Comparison of ENCODE assay signal across 11 cellular contexts in the genomic region with DNA sequence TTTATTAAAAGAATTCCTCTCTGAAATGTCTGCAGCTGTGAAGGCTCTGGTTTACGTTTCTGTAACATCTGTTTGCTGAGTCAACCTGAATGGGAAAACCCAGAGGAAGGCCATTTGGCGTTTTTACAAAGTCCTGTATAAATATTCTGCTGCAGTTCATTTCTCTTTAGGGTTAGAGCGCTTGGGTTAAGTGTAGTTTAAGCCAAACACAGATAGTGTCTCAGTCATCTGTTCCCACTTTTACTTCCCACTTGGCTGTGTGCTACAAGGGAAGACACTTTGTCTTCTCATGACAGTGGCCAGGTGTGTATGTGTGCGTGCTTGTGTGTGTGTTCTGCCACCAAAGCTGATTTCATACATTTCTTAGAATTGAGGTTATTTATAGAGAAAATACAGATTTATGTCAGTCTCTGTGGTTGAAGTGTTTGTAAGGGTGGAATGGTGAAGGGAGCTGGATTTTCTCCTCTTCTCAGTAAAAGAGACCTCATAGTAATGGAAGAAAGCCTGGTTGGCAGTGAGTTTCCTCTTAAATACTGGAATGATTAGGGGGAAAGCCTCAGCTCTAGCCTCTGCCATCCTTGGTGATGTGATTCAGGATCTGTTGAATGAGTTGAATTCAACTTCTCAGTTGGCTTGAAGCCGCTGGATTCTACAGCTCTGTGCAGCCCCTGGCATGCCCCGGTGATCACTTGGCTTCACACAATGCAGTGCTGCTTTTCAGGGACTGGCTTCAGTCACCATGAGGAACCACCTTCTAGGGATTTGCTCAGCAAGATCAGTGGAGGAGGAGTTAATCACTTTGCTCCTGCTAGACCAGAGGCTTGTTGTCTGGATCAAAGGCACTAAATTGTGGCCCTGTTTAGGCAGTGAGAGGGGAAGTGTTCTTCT. TPM values are rescaled to one million over a fixed set of nuclear protein-coding genes. Genes with fewer than 3 reads are reported as not detected.
DNase-seq lines count a peak whose midpoint lies in the region; ATAC-seq and TF ChIP-seq lines count a peak whose summit lies in the region.
"Had no signal": no experiment of that assay in that cellular context is flagged by ENCODE, and none has a peak within 500 bp of the region (broad histone marks: within the 10 kb centered on the region; RNA-seq: fewer than 3 reads in every experiment).

No MANE protein-coding gene starts in this region.

- H3K9me3 Mint-ChIP-seq in GM23338: 0 out of 3 replicates have a peak, but pooled peaks cover 2% of the 10 kb centered on the region

- H3K27ac ChIP-seq in GM23338 (ENCODE audit: low read depth) (peak overlapping the region; percentile 89), brain microvascular endothelial cell (peak overlapping the region; percentile 43), mesodermal cell (ENCODE audit: low read depth, low read length, severe bottlenecking) (peak overlapping the region; percentile 36)
- H3K27ac ChIP-seq: PC-9 had no signal

- peaks cover 95% of the 10 kb centered on the region for H3K79me2 ChIP-seq in GM23338 (replicated peaks; ENCODE audit: insufficient read depth)

- H3K4me1 Mint-ChIP-seq in GM23338: peaks cover 68% of the 10 kb centered on the region

- peaks cover 100% of the 10 kb centered on the region for H3K36me3 Mint-ChIP-seq in GM23338 (ENCODE audit: low read depth)

- H3K4me3 Mint-ChIP-seq in GM23338: no peak overlapping the region

- H3K27me3 ChIP-seq in GM23338 (ENCODE audit: insufficient read depth) (no peaks in the 10 kb centered on the region), brain microvascular endothelial cell (replicated peaks) (no peaks in the 10 kb centered on the region)

- peak overlapping the region; percentile 82 for H3K27ac Mint-ChIP-seq in GM23338

- H3K4me3 ChIP-seq in GM23338: no peak overlapping the region
- H3K4me3 ChIP-seq in brain microvascular endothelial cell (ENCODE audit: low read depth, low read length): no peak overlapping the region
- H3K4me3 ChIP-seq in mesodermal cell (ENCODE audit: extremely low read depth, insufficient read depth, low read length, poor library complexity, severe bottlenecking): no peak overlapping the region
- H3K4me3 ChIP-seq: PC-9 had no signal

- TF ChIP-seq CTCF in AG09319 (IDR thresholded peaks at IDR 0.05; ENCODE audit: low read depth, low read length) (no peak), GM23338 (conservative IDR thresholded peaks at IDR 0.05; ENCODE audit: low read depth in 2 of 2) (no peak), brain microvascular endothelial cell (IDR thresholded peaks at IDR 0.05; ENCODE audit: low read depth, low read length, missing control alignments) (no peak)

- H3K4me2 ChIP-seq in GM23338: no peak overlapping the region
- H3K4me2 ChIP-seq: PC-9 had no signal

- H3K36me3 ChIP-seq in GM23338 (ENCODE audit: insufficient read depth): peaks cover 94% of the 10 kb centered on the region
- peaks cover 59% of the 10 kb centered on the region for H3K36me3 ChIP-seq in brain microvascular endothelial cell (replicated peaks)
- H3K36me3 ChIP-seq in mesodermal cell (ENCODE audit: control insufficient read depth, insufficient read depth, low read length): peaks cover 90% of the 10 kb centered on the region

- ATAC-seq in GM23338: no peak
- no peak for ATAC-seq in HG02763 (IDR thresholded peaks at IDR 0.05; ENCODE audit: unreplicated experiment)

- H3K27me3 Mint-ChIP-seq in GM23338 (ENCODE audit: insufficient read depth, low read depth, poor library complexity): peaks cover 41% of the 10 kb centered on the region

- no peaks in the 10 kb centered on the region for H3K9me2 ChIP-seq in GM23338 (ENCODE audit: insufficient read depth)

- H3K4me1 ChIP-seq in GM23338 (ENCODE audit: insufficient read depth) (peaks cover 26% of the 10 kb centered on the region), mesodermal cell (ENCODE audit: control insufficient read depth, insufficient read depth, low read length, poor library complexity, severe bottlenecking) (peaks cover 13% of the 10 kb centered on the region)

- WGBS in mesodermal cell (ENCODE audit: insufficient coverage in 2 of 2), 2 experiments: 86 to 98% methylated on average over 5 of the region's 6 CpGs

- in situ Hi-C loops in brain microvascular endothelial cell (cut with HindIII; ENCODE audit: low pct_ligation_motif_present, low sequenced_read_pairs): no loop called here

- peaks cover 88% of the 10 kb centered on the region for H3F3A ChIP-seq in GM23338 (replicated peaks; ENCODE audit: low read depth)

- H3K9me3 ChIP-seq in mesodermal cell (ENCODE audit: control insufficient read depth, low read length): no peaks in the 10 kb centered on the region

- DNase-seq in AG09319 (ENCODE audit: extremely low read depth, low read depth) (peak; percentile 49), GM23338 (ENCODE audit: low spot score) (no peak), brain microvascular endothelial cell (no peak)
- DNase-seq in activated CD8-positive, alpha-beta memory T cell treated with anti-CD3 and anti-CD28 coated beads, Interleukin-2, amount 50 U/mL, for 4 hours: no peak
- DNase-seq in stimulated activated CD4-positive, alpha-beta T cell treated with anti-CD3 and anti-CD28 coated beads, Interleukin-4, amount 100 ng/mL, for 24 hours: no peak
- DNase-seq in stimulated activated CD4-positive, alpha-beta T cell treated with anti-CD3 and anti-CD28 coated beads, Interleukin-4, amount 100 ng/mL, for 4 hours: no peak
- DNase-seq: NCI-H2081, occipital lobe, PC-9 had no signal

- peaks cover 87% of the 10 kb centered on the region for H4K20me1 ChIP-seq in GM23338 (replicated peaks; ENCODE audit: insufficient read depth)

- H2AFZ ChIP-seq in GM23338: no peak overlapping the region
- H2AFZ ChIP-seq: PC-9 had no signal

TF ChIP-seq in GM23338, 12 proteins besides CTCF, POLR2A, EP300 and RAD21 (continues in another document):
- no peak for TF ChIP-seq ZNF331 (CRISPR knock-in tag; IDR thresholded peaks at IDR 0.05; ENCODE audit: low read depth)
- peak; percentile 46; the same call in 1 of the 2 replicates for TF ChIP-seq POLR2AphosphoS5 (IDR thresholded peaks at IDR 0.05; ENCODE audit: low read depth)
- TF ChIP-seq, protein P1, sequence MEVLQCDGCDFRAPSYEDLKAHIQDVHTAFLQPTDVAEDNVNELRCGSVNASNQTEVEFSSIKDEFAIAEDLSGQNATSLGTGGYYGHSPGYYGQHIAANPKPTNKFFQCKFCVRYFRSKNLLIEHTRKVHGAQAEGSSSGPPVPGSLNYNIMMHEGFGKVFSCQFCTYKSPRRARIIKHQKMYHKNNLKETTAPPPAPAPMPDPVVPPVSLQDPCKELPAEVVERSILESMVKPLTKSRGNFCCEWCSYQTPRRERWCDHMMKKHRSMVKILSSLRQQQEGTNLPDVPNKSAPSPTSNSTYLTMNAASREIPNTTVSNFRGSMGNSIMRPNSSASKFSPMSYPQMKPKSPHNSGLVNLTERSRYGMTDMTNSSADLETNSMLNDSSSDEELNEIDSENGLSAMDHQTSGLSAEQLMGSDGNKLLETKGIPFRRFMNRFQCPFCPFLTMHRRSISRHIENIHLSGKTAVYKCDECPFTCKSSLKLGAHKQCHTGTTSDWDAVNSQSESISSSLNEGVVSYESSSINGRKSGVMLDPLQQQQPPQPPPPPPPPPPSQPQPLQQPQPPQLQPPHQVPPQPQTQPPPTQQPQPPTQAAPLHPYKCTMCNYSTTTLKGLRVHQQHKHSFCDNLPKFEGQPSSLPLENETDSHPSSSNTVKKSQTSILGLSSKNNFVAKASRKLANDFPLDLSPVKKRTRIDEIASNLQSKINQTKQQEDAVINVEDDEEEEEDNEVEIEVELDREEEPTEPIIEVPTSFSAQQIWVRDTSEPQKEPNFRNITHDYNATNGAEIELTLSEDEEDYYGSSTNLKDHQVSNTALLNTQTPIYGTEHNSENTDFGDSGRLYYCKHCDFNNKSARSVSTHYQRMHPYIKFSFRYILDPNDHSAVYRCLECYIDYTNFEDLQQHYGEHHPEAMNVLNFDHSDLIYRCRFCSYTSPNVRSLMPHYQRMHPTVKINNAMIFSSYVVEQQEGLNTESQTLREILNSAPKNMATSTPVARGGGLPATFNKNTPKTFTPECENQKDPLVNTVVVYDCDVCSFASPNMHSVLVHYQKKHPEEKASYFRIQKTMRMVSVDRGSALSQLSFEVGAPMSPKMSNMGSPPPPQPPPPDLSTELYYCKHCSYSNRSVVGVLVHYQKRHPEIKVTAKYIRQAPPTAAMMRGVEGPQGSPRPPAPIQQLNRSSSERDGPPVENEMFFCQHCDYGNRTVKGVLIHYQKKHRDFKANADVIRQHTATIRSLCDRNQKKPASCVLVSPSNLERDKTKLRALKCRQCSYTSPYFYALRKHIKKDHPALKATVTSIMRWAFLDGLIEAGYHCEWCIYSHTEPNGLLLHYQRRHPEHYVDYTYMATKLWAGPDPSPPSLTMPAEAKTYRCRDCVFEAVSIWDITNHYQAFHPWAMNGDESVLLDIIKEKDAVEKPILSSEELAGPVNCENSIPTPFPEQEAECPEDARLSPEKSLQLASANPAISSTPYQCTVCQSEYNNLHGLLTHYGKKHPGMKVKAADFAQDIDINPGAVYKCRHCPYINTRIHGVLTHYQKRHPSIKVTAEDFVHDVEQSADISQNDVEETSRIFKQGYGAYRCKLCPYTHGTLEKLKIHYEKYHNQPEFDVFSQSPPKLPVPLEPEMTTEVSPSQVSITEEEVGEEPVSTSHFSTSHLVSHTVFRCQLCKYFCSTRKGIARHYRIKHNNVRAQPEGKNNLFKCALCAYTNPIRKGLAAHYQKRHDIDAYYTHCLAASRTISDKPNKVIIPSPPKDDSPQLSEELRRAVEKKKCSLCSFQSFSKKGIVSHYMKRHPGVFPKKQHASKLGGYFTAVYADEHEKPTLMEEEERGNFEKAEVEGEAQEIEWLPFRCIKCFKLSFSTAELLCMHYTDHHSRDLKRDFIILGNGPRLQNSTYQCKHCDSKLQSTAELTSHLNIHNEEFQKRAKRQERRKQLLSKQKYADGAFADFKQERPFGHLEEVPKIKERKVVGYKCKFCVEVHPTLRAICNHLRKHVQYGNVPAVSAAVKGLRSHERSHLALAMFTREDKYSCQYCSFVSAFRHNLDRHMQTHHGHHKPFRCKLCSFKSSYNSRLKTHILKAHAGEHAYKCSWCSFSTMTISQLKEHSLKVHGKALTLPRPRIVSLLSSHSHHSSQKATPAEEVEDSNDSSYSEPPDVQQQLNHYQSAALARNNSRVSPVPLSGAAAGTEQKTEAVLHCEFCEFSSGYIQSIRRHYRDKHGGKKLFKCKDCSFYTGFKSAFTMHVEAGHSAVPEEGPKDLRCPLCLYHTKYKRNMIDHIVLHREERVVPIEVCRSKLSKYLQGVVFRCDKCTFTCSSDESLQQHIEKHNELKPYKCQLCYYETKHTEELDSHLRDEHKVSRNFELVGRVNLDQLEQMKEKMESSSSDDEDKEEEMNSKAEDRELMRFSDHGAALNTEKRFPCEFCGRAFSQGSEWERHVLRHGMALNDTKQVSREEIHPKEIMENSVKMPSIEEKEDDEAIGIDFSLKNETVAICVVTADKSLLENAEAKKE (CRISPR knock-in tag; IDR thresholded peaks at IDR 0.05): no peak

RNA-seq across cellular contexts. Expression of a gene that starts 50.6 kb away (rescaled TPM):
- total RNA-seq in GM23338 (2014; rRNA removed; shearing (Covaris generic)): 156 and 158 TPM in 2 replicates
- polyA plus RNA-seq in GM23338 (2016; fragmentation: Nextera tagmentation; extraction: Ambion mirVana): 75.5 and 84.2 TPM in 2 replicates
- 21.6 TPM for polyA plus RNA-seq in mesodermal cell (2013, experiment 1 of 2)
- polyA plus RNA-seq in mesodermal cell (2013, experiment 2 of 2): 22.9 TPM

Comparison
In these comparisons a context has a peak if more than half of its experiments do, and no peak if none do; other contexts are left out.
1. H3K27ac ChIP-seq: peak in every context shown above with its lines; median percentile 89 in GM23338; 43 in brain microvascular endothelial cell; 36 in mesodermal cell.